ENCODE assay signal across 10 cellular contexts in genomic region chr1:47934243-47934805, GRCh38.
DNase-seq lines count a peak whose midpoint lies in the region; ATAC-seq and TF ChIP-seq lines count a peak whose summit lies in the region.
"Had no signal": no experiment of that assay in that cellular context is flagged by ENCODE, and none has a peak within 500 bp of the region (broad histone marks: within the 10 kb centered on the region; RNA-seq: fewer than 3 reads in every experiment).

No MANE protein-coding gene starts in this region.

- intact Hi-C loops in heart left ventricle (cut with DNase I), result loop anchor here in 2 of 10 donors (5.0 to 10.0 kb wide), 3 partner anchors 152 to 197 kb away; no protein-coding TSS in a partner anchor
- intact Hi-C loops in ovary (cut with DNase I), result loop anchor here in 1 of 4 donors (10.0 kb wide), 2 partner anchors 60 to 200 kb away; partner anchors contain the start of gene TRABD2B

- H3K4me3 ChIP-seq in AG10803 (ENCODE audit: low read length) (no peak overlapping the region), SK-N-MC (peak overlapping the region; percentile 54), heart left ventricle (no peak overlapping the region), ovary (no peak overlapping the region)

- peaks cover 0 to 33% (median 5%) of the 10 kb centered on the region in 12 donors for H3K4me1 ChIP-seq in heart left ventricle
- no peaks in the 10 kb centered on the region for H3K4me1 ChIP-seq in ovary (ENCODE audit: insufficient read depth)

- peak; percentile 75 for DNase-seq in AG10803 (ENCODE audit: low read depth)
- peak; percentile 70 for DNase-seq in SK-N-MC (ENCODE audit: low read depth, low spot score)
- peak; percentile 42 to 72 (median 70) for DNase-seq in heart left ventricle
- DNase-seq in ovary, result peak in 3 of 5 donors; percentile 11 to 71 (median 54)
- no peak for DNase-seq in activated CD4-positive, alpha-beta T cell treated with anti-CD3 and anti-CD28 coated beads for 4 hours
- DNase-seq in amniotic stem cell (lab: John Stamatoyannopoulos, UW), result no peak
- DNase-seq: activated CD4-positive, alpha-beta memory T cell treated with anti-CD3 and anti-CD28 coated beads, Interleukin-2, amount 10 ng/mL, durations not matched to agents 7 days and 5 days; cerebellar nuclear complex had no signal

- H3K9me3 ChIP-seq in SK-N-MC (ENCODE audit: low read depth, low read length) (no peaks in the 10 kb centered on the region), heart left ventricle (no peaks in the 10 kb centered on the region), ovary (no peaks in the 10 kb centered on the region)

- H3K27me3 ChIP-seq in heart left ventricle, result no peaks in the 10 kb centered on the region
- H3K27me3 ChIP-seq in ovary, result no peaks in the 10 kb centered on the region

- H3K36me3 ChIP-seq in SK-N-MC (ENCODE audit: insufficient read depth, low read length) (no peaks in the 10 kb centered on the region), heart left ventricle (no peaks in the 10 kb centered on the region), ovary (no peaks in the 10 kb centered on the region)

- TF ChIP-seq CTCF in AG10803 (conservative IDR thresholded peaks at IDR 0.05; ENCODE audit: low read length) (no peak), heart left ventricle (IDR thresholded peaks at IDR 0.05) (no peak), ovary (IDR thresholded peaks at IDR 0.05) (no peak)

- TF ChIP-seq EP300 in ovary (IDR thresholded peaks at IDR 0.05), result no peak

- WGBS in heart left ventricle, 4 donors, result 54 to 66% (median 57%) methylated on average over 8 to 9 of the region's 9 CpGs
- WGBS in ovary, 3 donors, result 34 to 49% (median 35%) methylated on average over 9 of the region's 9 CpGs

- TF ChIP-seq POLR2A in heart left ventricle (IDR thresholded peaks at IDR 0.05) (no peak), ovary (IDR thresholded peaks at IDR 0.05) (no peak)

- no peak overlapping the region for H3K9ac ChIP-seq in SK-N-MC (ENCODE audit: insufficient read length)

- peak; percentile 37 to 71 (median 52) for ATAC-seq in heart left ventricle
- no peak for ATAC-seq in HG03520 (IDR thresholded peaks at IDR 0.05; ENCODE audit: unreplicated experiment)
- ATAC-seq in HG03097 (IDR thresholded peaks at IDR 0.05; ENCODE audit: low FRiP score, unreplicated experiment), result no peak

- H3K27ac ChIP-seq in SK-N-MC (peak overlapping the region; percentile 77; the same call in 1 of the 2 replicates), heart left ventricle (peak overlapping the region in 2 of 12 donors; percentile 18 to 45), ovary (no peak overlapping the region)

Comparison
In these comparisons a context has a peak if more than half of its experiments do, and no peak if none do; other contexts are left out.
1. DNase-seq: peak in AG10803 (single experiment), SK-N-MC (single experiment), heart left ventricle (5 of 5) and ovary (3 of 5); none in activated CD4-positive, alpha-beta T cell treated with anti-CD3 and anti-CD28 coated beads for 4 hours (0 of 2) and amniotic stem cell (single experiment).
2. ATAC-seq: peak in heart left ventricle (4 of 4); none in HG03520 (single experiment) and HG03097 (single experiment).